ENCODE assay signal across 1 cellular context in the genomic region with DNA sequence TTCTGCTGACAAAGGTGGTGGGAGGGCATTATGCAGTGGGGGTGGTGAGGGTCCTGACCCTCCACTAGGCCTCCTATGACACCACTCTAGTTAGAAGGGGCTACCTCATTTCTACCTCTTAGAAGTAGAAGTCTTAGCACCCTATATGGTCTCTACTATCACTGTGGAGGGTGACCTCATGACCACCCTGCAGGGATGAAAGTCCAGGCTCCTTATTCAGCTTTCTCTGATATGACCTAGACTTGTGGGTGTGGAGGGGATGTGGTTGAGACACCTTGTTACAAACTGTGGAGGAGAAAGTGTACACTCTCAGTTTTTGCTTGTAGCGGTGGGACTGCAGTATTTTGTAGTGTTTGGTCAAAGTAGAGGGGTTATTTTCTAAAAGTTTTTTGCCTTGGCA.
TF ChIP-seq lines count a peak whose summit lies in the region.

No MANE protein-coding gene starts in this region.

TF ChIP-seq in GM12878, 131 proteins besides CTCF, POLR2A, EP300 and RAD21:
- TF ChIP-seq LARP7 (IDR thresholded peaks at IDR 0.05), result no peak
- TF ChIP-seq, protein P1, sequence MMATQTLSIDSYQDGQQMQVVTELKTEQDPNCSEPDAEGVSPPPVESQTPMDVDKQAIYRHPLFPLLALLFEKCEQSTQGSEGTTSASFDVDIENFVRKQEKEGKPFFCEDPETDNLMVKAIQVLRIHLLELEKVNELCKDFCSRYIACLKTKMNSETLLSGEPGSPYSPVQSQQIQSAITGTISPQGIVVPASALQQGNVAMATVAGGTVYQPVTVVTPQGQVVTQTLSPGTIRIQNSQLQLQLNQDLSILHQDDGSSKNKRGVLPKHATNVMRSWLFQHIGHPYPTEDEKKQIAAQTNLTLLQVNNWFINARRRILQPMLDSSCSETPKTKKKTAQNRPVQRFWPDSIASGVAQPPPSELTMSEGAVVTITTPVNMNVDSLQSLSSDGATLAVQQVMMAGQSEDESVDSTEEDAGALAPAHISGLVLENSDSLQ (IDR thresholded peaks at IDR 0.05), result no peak
- TF ChIP-seq, protein P2, sequence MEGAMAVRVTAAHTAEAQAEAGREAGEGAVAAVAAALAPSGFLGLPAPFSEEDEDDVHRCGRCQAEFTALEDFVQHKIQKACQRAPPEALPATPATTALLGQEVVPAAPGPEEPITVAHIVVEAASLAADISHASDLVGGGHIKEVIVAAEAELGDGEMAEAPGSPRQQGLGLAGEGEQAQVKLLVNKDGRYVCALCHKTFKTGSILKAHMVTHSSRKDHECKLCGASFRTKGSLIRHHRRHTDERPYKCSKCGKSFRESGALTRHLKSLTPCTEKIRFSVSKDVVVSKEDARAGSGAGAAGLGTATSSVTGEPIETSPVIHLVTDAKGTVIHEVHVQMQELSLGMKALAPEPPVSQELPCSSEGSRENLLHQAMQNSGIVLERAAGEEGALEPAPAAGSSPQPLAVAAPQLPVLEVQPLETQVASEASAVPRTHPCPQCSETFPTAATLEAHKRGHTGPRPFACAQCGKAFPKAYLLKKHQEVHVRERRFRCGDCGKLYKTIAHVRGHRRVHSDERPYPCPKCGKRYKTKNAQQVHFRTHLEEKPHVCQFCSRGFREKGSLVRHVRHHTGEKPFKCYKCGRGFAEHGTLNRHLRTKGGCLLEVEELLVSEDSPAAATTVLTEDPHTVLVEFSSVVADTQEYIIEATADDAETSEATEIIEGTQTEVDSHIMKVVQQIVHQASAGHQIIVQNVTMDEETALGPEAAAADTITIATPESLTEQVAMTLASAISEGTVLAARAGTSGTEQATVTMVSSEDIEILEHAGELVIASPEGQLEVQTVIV (IDR thresholded peaks at IDR 0.05; ENCODE audit: borderline replicate concordance, partially characterized antibody), result no peak
- TF ChIP-seq ZZZ3 (IDR thresholded peaks at IDR 0.05; ENCODE audit: control insufficient read depth, insufficient read length, low read depth), result no peak
- TF ChIP-seq HDAC6 (IDR thresholded peaks at IDR 0.05; ENCODE audit: unreplicated experiment), result no peak
- TF ChIP-seq ZBED1 (IDR thresholded peaks at IDR 0.05; ENCODE audit: borderline replicate concordance), result no peak
- TF ChIP-seq, protein P3, sequence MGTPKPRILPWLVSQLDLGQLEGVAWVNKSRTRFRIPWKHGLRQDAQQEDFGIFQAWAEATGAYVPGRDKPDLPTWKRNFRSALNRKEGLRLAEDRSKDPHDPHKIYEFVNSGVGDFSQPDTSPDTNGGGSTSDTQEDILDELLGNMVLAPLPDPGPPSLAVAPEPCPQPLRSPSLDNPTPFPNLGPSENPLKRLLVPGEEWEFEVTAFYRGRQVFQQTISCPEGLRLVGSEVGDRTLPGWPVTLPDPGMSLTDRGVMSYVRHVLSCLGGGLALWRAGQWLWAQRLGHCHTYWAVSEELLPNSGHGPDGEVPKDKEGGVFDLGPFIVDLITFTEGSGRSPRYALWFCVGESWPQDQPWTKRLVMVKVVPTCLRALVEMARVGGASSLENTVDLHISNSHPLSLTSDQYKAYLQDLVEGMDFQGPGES (IDR thresholded peaks at IDR 0.05), result no peak
- TF ChIP-seq ZNF622 (IDR thresholded peaks at IDR 0.05), result no peak
- no peak for TF ChIP-seq NR2C1 (IDR thresholded peaks at IDR 0.05)
- TF ChIP-seq, protein P4, sequence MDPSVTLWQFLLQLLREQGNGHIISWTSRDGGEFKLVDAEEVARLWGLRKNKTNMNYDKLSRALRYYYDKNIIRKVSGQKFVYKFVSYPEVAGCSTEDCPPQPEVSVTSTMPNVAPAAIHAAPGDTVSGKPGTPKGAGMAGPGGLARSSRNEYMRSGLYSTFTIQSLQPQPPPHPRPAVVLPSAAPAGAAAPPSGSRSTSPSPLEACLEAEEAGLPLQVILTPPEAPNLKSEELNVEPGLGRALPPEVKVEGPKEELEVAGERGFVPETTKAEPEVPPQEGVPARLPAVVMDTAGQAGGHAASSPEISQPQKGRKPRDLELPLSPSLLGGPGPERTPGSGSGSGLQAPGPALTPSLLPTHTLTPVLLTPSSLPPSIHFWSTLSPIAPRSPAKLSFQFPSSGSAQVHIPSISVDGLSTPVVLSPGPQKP (IDR thresholded peaks at IDR 0.05; ENCODE audit: low read depth, low read length), result no peak
- TF ChIP-seq MYB (IDR thresholded peaks at IDR 0.05; ENCODE audit: borderline replicate concordance, low read depth, low read length), result no peak
